Comparison of ENCODE assay signal across 19 cellular contexts in the genomic region with DNA sequence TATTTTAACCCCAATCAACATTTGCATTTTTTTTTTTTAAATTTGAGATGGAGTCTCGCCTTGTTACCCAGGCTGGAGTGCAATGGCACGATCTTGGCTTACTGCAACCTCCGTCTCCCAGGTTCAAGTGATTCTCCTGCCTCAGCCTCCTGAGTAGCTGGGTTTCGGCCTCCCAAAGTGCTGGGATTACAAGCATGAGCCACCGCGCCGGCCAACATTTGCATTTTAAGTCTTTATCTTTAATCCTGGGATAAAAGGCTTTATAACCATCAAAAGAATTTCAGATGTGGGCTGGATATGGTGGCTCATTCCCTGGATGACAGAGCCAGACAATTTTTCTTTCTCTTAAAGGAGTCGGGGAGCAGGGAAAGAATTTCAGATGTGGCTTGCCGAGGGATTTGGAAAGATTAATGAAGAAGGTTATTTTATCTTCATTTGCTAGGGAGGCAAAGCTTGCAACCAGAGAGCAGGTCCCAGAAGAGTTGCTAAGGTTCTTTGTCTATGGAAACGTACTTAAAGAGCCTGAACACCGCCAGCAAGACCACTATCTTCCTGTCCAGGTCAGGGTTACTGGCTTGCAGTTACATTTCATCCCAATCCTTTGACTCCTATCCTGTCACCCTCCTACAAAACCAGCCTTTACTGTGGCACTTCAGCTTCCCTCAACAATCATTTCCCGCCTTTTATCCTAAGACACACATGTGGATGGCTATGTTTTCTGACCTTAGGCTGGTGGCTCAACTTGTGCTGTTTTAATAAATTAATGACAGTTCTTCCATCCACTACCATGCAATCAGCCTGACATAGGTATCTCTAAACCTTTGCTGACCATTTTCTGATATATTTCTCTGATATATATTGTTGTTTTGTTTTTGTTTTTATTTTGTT. TPM values are rescaled to one million over a fixed set of nuclear protein-coding genes. Genes with fewer than 3 reads are reported as not detected.
DNase-seq lines count a peak whose midpoint lies in the region; ATAC-seq, FAIRE-seq and TF ChIP-seq lines count a peak whose summit lies in the region.
"Had no signal": no experiment of that assay in that cellular context is flagged by ENCODE, and none has a peak within 500 bp of the region (broad histone marks: within the 10 kb centered on the region; RNA-seq: fewer than 3 reads in every experiment).

No MANE protein-coding gene starts in this region.

- H3K27me3 Mint-ChIP-seq in GM23338 (ENCODE audit: insufficient read depth, low read depth, poor library complexity) (peaks cover 6% of the 10 kb centered on the region), type B pancreatic cell (no peaks in the 10 kb centered on the region)
- H3K27me3 Mint-ChIP-seq: CD4-positive, alpha-beta T cell had no signal

- 0 out of 2 replicates have a peak, but pooled peaks cover 2% of the 10 kb centered on the region for H3K4me1 ChIP-seq in GM23338 (ENCODE audit: insufficient read depth)
- no peaks in the 10 kb centered on the region for H3K4me1 ChIP-seq in SJCRH30

- H3K27ac ChIP-seq in GM23338 (ENCODE audit: low read depth) (no peak overlapping the region), SJCRH30 (no peak overlapping the region)

- no peak overlapping the region for H3K4me3 Mint-ChIP-seq in GM23338
- no peak overlapping the region for H3K4me3 Mint-ChIP-seq in type B pancreatic cell
- H3K4me3 Mint-ChIP-seq: CD4-positive, alpha-beta T cell had no signal

- 0 out of 2 replicates have a peak, but pooled peaks cover 1% of the 10 kb centered on the region for H3K27me3 ChIP-seq in GM23338 (ENCODE audit: insufficient read depth)
- H3K27me3 ChIP-seq in SJCRH30, result no peaks in the 10 kb centered on the region

- no peaks in the 10 kb centered on the region; the same call in 2 of the 3 replicates for H3K36me3 Mint-ChIP-seq in GM23338 (ENCODE audit: low read depth)
- H3K36me3 Mint-ChIP-seq in type B pancreatic cell, result no peaks in the 10 kb centered on the region

- H3K9me3 Mint-ChIP-seq in GM23338 (no peaks in the 10 kb centered on the region), type B pancreatic cell (no peaks in the 10 kb centered on the region)
- H3K9me3 Mint-ChIP-seq: CD4-positive, alpha-beta T cell had no signal

- 0 out of 2 replicates have a peak, but pooled peaks cover 2% of the 10 kb centered on the region for H3K79me2 ChIP-seq in GM23338 (replicated peaks; ENCODE audit: insufficient read depth)

- no peaks in the 10 kb centered on the region for H3K9me3 ChIP-seq in SJCRH30 (replicated peaks)

- ATAC-seq in GM23338 (no peak), HG03025 (IDR thresholded peaks at IDR 0.05; ENCODE audit: low FRiP score, unreplicated experiment) (no peak)
- ATAC-seq: GM12878, SK-N-SH treated with all-trans-retinoic acid at 6 μM for 48 hours had no signal

- H3K4me3 ChIP-seq in GM23338, result no peak overlapping the region
- H3K4me3 ChIP-seq in SJCRH30, result no peak overlapping the region
- H3K4me3 ChIP-seq in fibroblast of villous mesenchyme (ENCODE audit: low read depth, low read length), result no peak overlapping the region
- H3K4me3 ChIP-seq in retinal pigment epithelial cell (ENCODE audit: low read length), result no peak overlapping the region
- H3K4me3 ChIP-seq: GM12878 had no signal

- no peak for DNase-seq in GM23338 (ENCODE audit: low spot score)
- peak; percentile 35 to 53 for DNase-seq in SJCRH30
- DNase-seq in fibroblast of villous mesenchyme (ENCODE audit: low read depth), result peak; percentile 44
- peak; percentile 41 for DNase-seq in retinal pigment epithelial cell (ENCODE audit: low read depth)
- no peak for DNase-seq in SKM-1 treated with dmso at 0.1 percent for 144 hours (lab: John Stamatoyannopoulos, UW; ENCODE audit: unreplicated experiment)
- DNase-seq in RCC 7860 (ENCODE audit: low spot score), result no peak
- DNase-seq in type B pancreatic cell (ENCODE audit: extremely low spot score, unreplicated experiment), result no peak
- DNase-seq: CD4-positive, alpha-beta T cell; NCI-H1092 treated with DMSO at 0.1 percent for 48 hours; NCI-H146; NCI-H2029 treated with DMSO at 0.1 percent for 48 hours; NCI-H2171; NCI-H526; SHP77 had no signal

- no peaks in the 10 kb centered on the region for H4K20me1 ChIP-seq in GM23338 (replicated peaks; ENCODE audit: insufficient read depth)

- H3K27ac Mint-ChIP-seq in GM23338 (no peak overlapping the region), type B pancreatic cell (no peak overlapping the region)
- H3K27ac Mint-ChIP-seq: CD4-positive, alpha-beta T cell had no signal

- TF ChIP-seq CTCF in GM23338 (conservative IDR thresholded peaks at IDR 0.05; ENCODE audit: low read depth in 2 of 2) (no peak), fibroblast of villous mesenchyme (IDR thresholded peaks at IDR 0.05; ENCODE audit: insufficient read depth, low read depth, low read length) (no peak), retinal pigment epithelial cell (conservative IDR thresholded peaks at IDR 0.05; ENCODE audit: low read depth, low read length) (no peak), type B pancreatic cell (conservative IDR thresholded peaks at IDR 0.05) (no peak)

- peak overlapping the region; percentile 48; the same call in 1 of the 2 replicates for H2AFZ ChIP-seq in GM23338

- H3K36me3 ChIP-seq in GM23338 (ENCODE audit: insufficient read depth), result no peaks in the 10 kb centered on the region
- H3K36me3 ChIP-seq in SJCRH30, result no peaks in the 10 kb centered on the region

- H3K9me2 ChIP-seq in GM23338 (ENCODE audit: insufficient read depth), result no peaks in the 10 kb centered on the region

- no peak overlapping the region for H3K4me2 ChIP-seq in GM23338

- no peaks in the 10 kb centered on the region for H3F3A ChIP-seq in GM23338 (replicated peaks; ENCODE audit: low read depth)

- H3K4me1 Mint-ChIP-seq in GM23338 (peaks cover 2% of the 10 kb centered on the region), type B pancreatic cell (ENCODE audit: unreplicated experiment) (peaks cover 9% of the 10 kb centered on the region)

- no peak for FAIRE-seq in RCC 7860 (lab: Jason Lieb, UNC)
- FAIRE-seq: A204.1, GM12878, GM19239 had no signal

TF ChIP-seq in GM23338, 12 proteins besides CTCF, POLR2A, EP300 and RAD21:
- no peak for TF ChIP-seq STAT1 (IDR thresholded peaks at IDR 0.05; ENCODE audit: unreplicated experiment)
- TF ChIP-seq, protein P1, sequence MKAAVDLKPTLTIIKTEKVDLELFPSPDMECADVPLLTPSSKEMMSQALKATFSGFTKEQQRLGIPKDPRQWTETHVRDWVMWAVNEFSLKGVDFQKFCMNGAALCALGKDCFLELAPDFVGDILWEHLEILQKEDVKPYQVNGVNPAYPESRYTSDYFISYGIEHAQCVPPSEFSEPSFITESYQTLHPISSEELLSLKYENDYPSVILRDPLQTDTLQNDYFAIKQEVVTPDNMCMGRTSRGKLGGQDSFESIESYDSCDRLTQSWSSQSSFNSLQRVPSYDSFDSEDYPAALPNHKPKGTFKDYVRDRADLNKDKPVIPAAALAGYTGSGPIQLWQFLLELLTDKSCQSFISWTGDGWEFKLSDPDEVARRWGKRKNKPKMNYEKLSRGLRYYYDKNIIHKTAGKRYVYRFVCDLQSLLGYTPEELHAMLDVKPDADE (IDR thresholded peaks at IDR 0.05), result no peak
- TF ChIP-seq EZH2phosphoT487 (IDR thresholded peaks at IDR 0.05; ENCODE audit: unreplicated experiment), result no peak
- TF ChIP-seq ZNF331 (CRISPR knock-in tag; IDR thresholded peaks at IDR 0.05; ENCODE audit: low read depth), result no peak
- no peak for TF ChIP-seq CREB1 (CRISPR knock-in tag; IDR thresholded peaks at IDR 0.05; ENCODE audit: low read depth)
- TF ChIP-seq ZNF114 (CRISPR knock-in tag; IDR thresholded peaks at IDR 0.05), result no peak
- no peak for TF ChIP-seq EZH2 (IDR thresholded peaks at IDR 0.05; ENCODE audit: low read depth, unreplicated experiment)
TF ChIP-seq in GM23338: peak in this region for 0.

RNA-seq across cellular contexts. Expression of a gene that starts 3.9 kb away (rescaled TPM):
- total RNA-seq in GM23338 (2014; rRNA removed; shearing (Covaris generic)), result 4.6 and 7.2 TPM in 2 replicates
- 2.9 and 3.3 TPM in 2 replicates for polyA plus RNA-seq in GM23338 (2016; fragmentation: Nextera tagmentation; extraction: Ambion mirVana)
- 16.7 and 19.4 TPM in 2 replicates for total RNA-seq in SJCRH30 (2014; rRNA removed; shearing (Covaris generic))
- 9.0 and 14.2 TPM in 2 replicates for total RNA-seq in fibroblast of villous mesenchyme
- total RNA-seq in type B pancreatic cell (ENCODE audit: low replicate concordance), result 11.2 and 16.6 TPM in 2 replicates

Comparison
In these comparisons a context has a peak if more than half of its experiments do, and no peak if none do; other contexts are left out.
1. DNase-seq: peak in SJCRH30 (2 of 2), fibroblast of villous mesenchyme (single experiment) and retinal pigment epithelial cell (single experiment); none in GM23338 (single experiment), SKM-1 treated with dmso at 0.1 percent for 144 hours (single experiment), RCC 7860 (single experiment) and type B pancreatic cell (single experiment).